Comparison of ENCODE assay signal across 8 cellular contexts in genomic region chr5:36944607-36945225, GRCh38.
DNase-seq lines count a peak whose midpoint lies in the region; ATAC-seq, FAIRE-seq and TF ChIP-seq lines count a peak whose summit lies in the region.

No MANE protein-coding gene starts in this region.

- POLR2A ChIA-PET in naive thymus-derived CD4-positive, alpha-beta T cell (lab: Charles Lee): interaction anchor here (1.2 kb wide), 1 partner anchor 69 kb away, joined by 3 read pairs; no protein-coding TSS in a partner anchor

- H3K9me3 ChIP-seq in naive thymus-derived CD4-positive, alpha-beta T cell (ENCODE audit: control insufficient read depth in 2 of 3, low read length in 3 of 3): no peaks in the 10 kb centered on the region

- DNase-seq in AG09309 (ENCODE audit: low read depth) (peak; percentile 39), GM12892 (ENCODE audit: insufficient read length) (no peak), NCI-H524 (lab: John Stamatoyannopoulos, UW) (peak; percentile 22 to 76), NCI-H1048 (lab: John Stamatoyannopoulos, UW) (no peak)
- DNase-seq in naive thymus-derived CD4-positive, alpha-beta T cell: peak in 7 of 9 donors; percentile 7 to 57 (median 47)
- no peak for DNase-seq in activated CD8-positive, alpha-beta memory T cell treated with anti-CD3 and anti-CD28 coated beads, Interleukin-2, amount 50 U/mL, for 48 hours

- no peak overlapping the region for H3K27ac ChIP-seq in naive thymus-derived CD4-positive, alpha-beta T cell (ENCODE audit: low read depth, low read length)

- H3K27me3 ChIP-seq in naive thymus-derived CD4-positive, alpha-beta T cell (ENCODE audit: control insufficient read depth in 2 of 2, insufficient read depth in 2 of 2, low read length in 2 of 2): no peaks in the 10 kb centered on the region

- H3K27me3 Mint-ChIP-seq in naive thymus-derived CD4-positive, alpha-beta T cell: no peaks in the 10 kb centered on the region

- CTCF ChIA-PET in naive thymus-derived CD4-positive, alpha-beta T cell (lab: Charles Lee): interaction anchor here (1.0 to 2.7 kb wide), 2 partner anchors 14 to 215 kb away, joined by 3 to 9 read pairs; no protein-coding TSS in a partner anchor

- H3K36me3 Mint-ChIP-seq in naive thymus-derived CD4-positive, alpha-beta T cell: no peaks in the 10 kb centered on the region

- peaks cover 10 to 80% (median 69%) of the 10 kb centered on the region in 7 donors for H3K4me1 Mint-ChIP-seq in naive thymus-derived CD4-positive, alpha-beta T cell

- H3K4me3 ChIP-seq in AG09309 (ENCODE audit: control insufficient read depth, low read depth, low read length): no peak overlapping the region
- H3K4me3 ChIP-seq in naive thymus-derived CD4-positive, alpha-beta T cell (ENCODE audit: low read length): no peak overlapping the region

- TF ChIP-seq POLR2A in GM12892 (IDR thresholded peaks at IDR 0.05; ENCODE audit: low read depth, low read length): no peak

- peak; percentile 20 for TF ChIP-seq CTCF in AG09309 (IDR thresholded peaks at IDR 0.05; ENCODE audit: control insufficient read depth, insufficient read depth, low read depth, low read length, missing control alignments)

- no peak overlapping the region for H3K4me3 Mint-ChIP-seq in naive thymus-derived CD4-positive, alpha-beta T cell

- ATAC-seq in naive thymus-derived CD4-positive, alpha-beta T cell: peak; percentile 73
- ATAC-seq in HG03378 (IDR thresholded peaks at IDR 0.05; ENCODE audit: unreplicated experiment): no peak

- no peaks in the 10 kb centered on the region for H3K9me3 Mint-ChIP-seq in naive thymus-derived CD4-positive, alpha-beta T cell

- no peaks in the 10 kb centered on the region for H3K36me3 ChIP-seq in naive thymus-derived CD4-positive, alpha-beta T cell (ENCODE audit: control insufficient read depth in 2 of 3, insufficient read depth in 3 of 3, low read length in 3 of 3)

- peaks cover 0 to 4% of the 10 kb centered on the region in 2 donors for H3K4me1 ChIP-seq in naive thymus-derived CD4-positive, alpha-beta T cell (ENCODE audit: control insufficient read depth in 2 of 2, insufficient read depth in 2 of 2, low read length in 2 of 2)

- H3K27ac Mint-ChIP-seq in naive thymus-derived CD4-positive, alpha-beta T cell: no peak overlapping the region

- intact Hi-C loops in naive thymus-derived CD4-positive, alpha-beta T cell (cut with micrococcal nuclease): loop anchor here (1.0 to 2.0 kb wide), 8 partner anchors 8 to 216 kb away; partner anchors contain the start of gene NIPBL (in 2 of the 2)

- FAIRE-seq in GM12892 (lab: Jason Lieb, UNC) (peak; percentile 70), colon (lab: Jason Lieb, UNC) (peak; percentile 87)

Comparison
In these comparisons a context has a peak if more than half of its experiments do, and no peak if none do; other contexts are left out.
1. DNase-seq: peak in AG09309 (single experiment), NCI-H524 (2 of 2) and naive thymus-derived CD4-positive, alpha-beta T cell (7 of 9); none in GM12892 (single experiment), activated CD8-positive, alpha-beta memory T cell treated with anti-CD3 and anti-CD28 coated beads, Interleukin-2, amount 50 U/mL, for 48 hours (single experiment) and NCI-H1048 (single experiment).